In the genomic region with DNA sequence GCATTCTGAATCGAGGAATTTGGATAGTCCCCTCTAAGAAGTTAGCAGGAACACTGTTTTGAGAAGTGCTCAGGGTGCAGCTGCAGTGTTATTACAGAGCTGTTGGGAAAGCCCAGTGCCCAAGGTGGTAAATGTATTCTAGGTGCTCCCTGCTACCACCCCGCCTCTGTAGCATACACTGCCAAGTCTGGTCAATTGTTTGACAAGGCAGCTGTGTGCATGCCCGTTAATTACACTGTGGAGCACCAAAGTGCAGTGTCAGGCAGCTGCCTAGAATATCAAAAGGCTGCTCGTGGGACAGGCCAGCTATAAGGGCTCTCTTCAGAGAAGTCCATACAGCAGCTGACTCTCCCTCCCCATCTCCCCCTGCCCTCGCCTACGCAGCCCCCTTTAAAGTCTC, we compare ENCODE assay signal across 13 cellular contexts.
DNase-seq lines count a peak whose midpoint lies in the region; ATAC-seq, FAIRE-seq and TF ChIP-seq lines count a peak whose summit lies in the region.
"Had no signal": no experiment of that assay in that cellular context is flagged by ENCODE, and none has a peak within 500 bp of the region (broad histone marks: within the 10 kb centered on the region; RNA-seq: fewer than 3 reads in every experiment).

No MANE protein-coding gene starts in this region.

- H3K36me3 Mint-ChIP-seq in naive thymus-derived CD8-positive, alpha-beta T cell = no peaks in the 10 kb centered on the region
- H3K36me3 Mint-ChIP-seq in CD8-positive, alpha-beta T cell = no peaks in the 10 kb centered on the region

- in situ Hi-C loops in brain microvascular endothelial cell (cut with HindIII; ENCODE audit: low pct_ligation_motif_present, low sequenced_read_pairs) = no loop called here

- H3K27ac ChIP-seq in endothelial cell of umbilical vein (ENCODE audit: insufficient read depth, low read depth, low read length) (peak overlapping the region; percentile 98), aorta (ENCODE audit: low read depth in 1 of 2, low read length in 2 of 2) (no peak overlapping the region), brain microvascular endothelial cell (no peak overlapping the region)
- H3K27ac ChIP-seq in CD8-positive, alpha-beta T cell (ENCODE audit: low read depth, low read length) = no peak overlapping the region
- H3K27ac ChIP-seq: skin epidermis had no signal

- H3K9me1 ChIP-seq in endothelial cell of umbilical vein (replicated peaks; ENCODE audit: control insufficient read depth, extremely low read depth, insufficient read depth, low read length) = no peaks in the 10 kb centered on the region

- TF ChIP-seq CTCF in endothelial cell of umbilical vein (IDR thresholded peaks at IDR 0.05; ENCODE audit: extremely low read depth in 1 of 2, insufficient read depth in 1 of 2, low read depth in 1 of 2, low read length in 2 of 2) = no peak
- no peak for TF ChIP-seq CTCF in brain microvascular endothelial cell (IDR thresholded peaks at IDR 0.05; ENCODE audit: low read depth, low read length, missing control alignments)
- no peak for TF ChIP-seq CTCF in CD8-positive, alpha-beta T cell (IDR thresholded peaks at IDR 0.05)

- H3K27me3 ChIP-seq in endothelial cell of umbilical vein (ENCODE audit: control insufficient read depth in 2 of 2, insufficient read depth in 2 of 2, low read length in 2 of 2) (no peaks in the 10 kb centered on the region), aorta (ENCODE audit: control insufficient read depth in 1 of 2, insufficient read depth in 2 of 2, low read length in 1 of 2) (no peaks in the 10 kb centered on the region), brain microvascular endothelial cell (replicated peaks) (no peaks in the 10 kb centered on the region)
- no peaks in the 10 kb centered on the region for H3K27me3 ChIP-seq in CD8-positive, alpha-beta T cell (ENCODE audit: insufficient read depth, low read length)

- H3K4me1 ChIP-seq in endothelial cell of umbilical vein (ENCODE audit: control insufficient read depth, extremely low read depth, insufficient read depth, low read length) (peaks cover 26% of the 10 kb centered on the region), aorta (ENCODE audit: control insufficient read depth in 1 of 2, insufficient read depth in 2 of 2, low read length in 2 of 2) (no peaks in the 10 kb centered on the region)
- no peaks in the 10 kb centered on the region for H3K4me1 ChIP-seq in CD8-positive, alpha-beta T cell (ENCODE audit: insufficient read depth, low read length)
- H3K4me1 ChIP-seq: Caco-2 had no signal

- H3K9me3 Mint-ChIP-seq in naive thymus-derived CD8-positive, alpha-beta T cell = no peaks in the 10 kb centered on the region
- H3K9me3 Mint-ChIP-seq in CD8-positive, alpha-beta T cell = no peaks in the 10 kb centered on the region
- H3K9me3 Mint-ChIP-seq: HFFc6 had no signal

- POLR2A ChIA-PET in endothelial cell of umbilical vein (lab: Charles Lee) = interaction anchor here (0.7 kb wide), 1 partner anchor 8 kb away, joined by 4 read pairs; no protein-coding TSS in a partner anchor
- POLR2A ChIA-PET in naive thymus-derived CD8-positive, alpha-beta T cell (lab: Charles Lee) = no interaction called here
- POLR2A ChIA-PET in CD8-positive, alpha-beta T cell (lab: Charles Lee) = no interaction called here

- dilution Hi-C loops in endothelial cell of umbilical vein (cut with MboI; ENCODE audit: extremely low pct_ligation_motif_present, low sequenced_read_pairs) = no loop called here

- intact Hi-C loops in endothelial cell of umbilical vein (cut with micrococcal nuclease) (loop anchor here (1.0 to 5.0 kb wide), 4 partner anchors 9 to 141 kb away; a partner anchor contains a TSS), aorta (cut with DNase I) (no loop called here)
- intact Hi-C loops in CD8-positive, alpha-beta T cell (cut with DNase I, micrococcal nuclease) = no loop called here

- no peak for FAIRE-seq in endothelial cell of umbilical vein (lab: Jason Lieb, UNC)

- 40 to 63% methylated on average over 6 of the region's 6 CpGs for WGBS in aorta, 2 donors

- H2AFZ ChIP-seq in endothelial cell of umbilical vein (ENCODE audit: low read depth, low read length) = peak overlapping the region; percentile 42

- H3K4me1 Mint-ChIP-seq in naive thymus-derived CD8-positive, alpha-beta T cell = peaks cover 0 to 8% (median 2%) of the 10 kb centered on the region in 4 donors
- peaks cover 6% of the 10 kb centered on the region for H3K4me1 Mint-ChIP-seq in CD8-positive, alpha-beta T cell (ENCODE audit: low read depth)

- H3K9me3 ChIP-seq in endothelial cell of umbilical vein (replicated peaks; ENCODE audit: control insufficient read depth, insufficient read depth, low read length) = no peaks in the 10 kb centered on the region
- no peaks in the 10 kb centered on the region for H3K9me3 ChIP-seq in aorta (ENCODE audit: control insufficient read depth, low read length)
- no peaks in the 10 kb centered on the region for H3K9me3 ChIP-seq in CD8-positive, alpha-beta T cell (ENCODE audit: low read length)
- H3K9me3 ChIP-seq: Caco-2 had no signal

- peaks cover 0 to 3% (median 0%) of the 10 kb centered on the region in 5 donors for H3K27me3 Mint-ChIP-seq in naive thymus-derived CD8-positive, alpha-beta T cell
- peaks cover 2% of the 10 kb centered on the region for H3K27me3 Mint-ChIP-seq in CD8-positive, alpha-beta T cell (ENCODE audit: low read depth)

- H4K20me1 ChIP-seq in endothelial cell of umbilical vein (replicated peaks; ENCODE audit: control insufficient read depth, extremely low read depth, insufficient read depth, low read length) = no peaks in the 10 kb centered on the region

- H3K27ac Mint-ChIP-seq in naive thymus-derived CD8-positive, alpha-beta T cell = no peak overlapping the region
- H3K27ac Mint-ChIP-seq in CD8-positive, alpha-beta T cell = no peak overlapping the region
- H3K27ac Mint-ChIP-seq: HFFc6 had no signal

- H3K36me3 ChIP-seq in endothelial cell of umbilical vein (ENCODE audit: control insufficient read depth in 2 of 2, extremely low read depth in 1 of 2, insufficient read depth in 2 of 2, low read length in 2 of 2) (no peaks in the 10 kb centered on the region), aorta (ENCODE audit: control insufficient read depth in 1 of 2, insufficient read depth in 2 of 2, low read length in 1 of 2) (no peaks in the 10 kb centered on the region), brain microvascular endothelial cell (replicated peaks) (no peaks in the 10 kb centered on the region)
- H3K36me3 ChIP-seq in CD8-positive, alpha-beta T cell (ENCODE audit: insufficient read depth, low read length) = no peaks in the 10 kb centered on the region

- DNase-seq in NCI-H1417 treated with DMSO at 0.1 percent for 48 hours (lab: John Stamatoyannopoulos, UW) (peak; percentile 27), NCI-H774 (lab: John Stamatoyannopoulos, UW) (peak; percentile 86), endothelial cell of umbilical vein (ENCODE audit: low read depth, low spot score) (no peak), aorta (no peak), brain microvascular endothelial cell (no peak)
- no peak for DNase-seq in naive thymus-derived CD8-positive, alpha-beta T cell
- DNase-seq in CD8-positive, alpha-beta T cell = no peak
- DNase-seq: activated CD4-positive, alpha-beta T cell treated with anti-CD3 and anti-CD28 coated beads for 1 hour; activated T-cell treated with anti-CD3 and anti-CD28 coated beads, Interleukin-2, amount 50 U/mL, for 1 hour; Caco-2; HFFc6; mammary epithelial cell had no signal

- CTCF ChIA-PET in endothelial cell of umbilical vein (lab: Charles Lee) = interaction anchor here (1.5 kb wide), 1 partner anchor 9 kb away, joined by 4 read pairs; no protein-coding TSS in a partner anchor
- CTCF ChIA-PET in CD8-positive, alpha-beta T cell (lab: Charles Lee) = interaction anchor here (0.6 kb wide), 1 partner anchor 9 kb away, joined by 3 read pairs; no protein-coding TSS in a partner anchor

- ATAC-seq in aorta (ENCODE audit: low FRiP score) = peak; percentile 26
- no peak for ATAC-seq in naive thymus-derived CD8-positive, alpha-beta T cell
- ATAC-seq in CD8-positive, alpha-beta T cell = no peak

- H3K79me2 ChIP-seq in endothelial cell of umbilical vein (ENCODE audit: control insufficient read depth, insufficient read depth, low read length) = no peaks in the 10 kb centered on the region

- peak overlapping the region; percentile 52 for H3K4me2 ChIP-seq in endothelial cell of umbilical vein (ENCODE audit: insufficient read depth, low read length)

- TF ChIP-seq POLR2A in endothelial cell of umbilical vein (IDR thresholded peaks at IDR 0.05; ENCODE audit: low read depth, low read length) = no peak

- H3K9ac ChIP-seq in endothelial cell of umbilical vein (replicated peaks; ENCODE audit: extremely low read depth, insufficient read depth, low read length) = peak overlapping the region; percentile 63

- H3K4me3 ChIP-seq in endothelial cell of umbilical vein (replicated peaks in 1 of 3; ENCODE audit: insufficient read depth in 1 of 3, low read depth in 1 of 3, low read length in 3 of 3) = peak overlapping the region in 1 of 3 experiments; percentile 26
- no peak overlapping the region for H3K4me3 ChIP-seq in aorta (ENCODE audit: low read length in 2 of 2)
- no peak overlapping the region for H3K4me3 ChIP-seq in brain microvascular endothelial cell (ENCODE audit: low read depth, low read length)
- H3K4me3 ChIP-seq in CD8-positive, alpha-beta T cell (ENCODE audit: low read depth, low read length) = no peak overlapping the region
- H3K4me3 ChIP-seq: skin epidermis had no signal

- BruUV-seq in endothelial cell of umbilical vein (replicated peaks; lab: Mats Ljungman, UMichigan) = TSS peak; percentile 73

- no peak overlapping the region for H3K4me3 Mint-ChIP-seq in naive thymus-derived CD8-positive, alpha-beta T cell
- no peak overlapping the region for H3K4me3 Mint-ChIP-seq in CD8-positive, alpha-beta T cell
- H3K4me3 Mint-ChIP-seq: HFFc6 had no signal

TF ChIP-seq in endothelial cell of umbilical vein, 7 proteins besides CTCF, POLR2A, EP300 and RAD21:
- TF ChIP-seq JUN (IDR thresholded peaks at IDR 0.05; ENCODE audit: borderline replicate concordance, insufficient read depth, insufficient read length, low read depth) (no peak), MYC (IDR thresholded peaks at IDR 0.05; ENCODE audit: low read depth, low read length) (no peak), POLR2AphosphoS5 (IDR thresholded peaks at IDR 0.05; ENCODE audit: insufficient read depth, low read depth, low read length) (no peak), GATA2 (IDR thresholded peaks at IDR 0.05; ENCODE audit: insufficient read depth, insufficient read length, low read depth, low read length) (no peak), EZH2 (IDR thresholded peaks at IDR 0.05; ENCODE audit: borderline replicate concordance, low read depth, low read length, severe bottlenecking) (no peak), FOS (IDR thresholded peaks at IDR 0.05; ENCODE audit: borderline replicate concordance, insufficient read depth, low read length) (no peak)
- TF ChIP-seq, protein P1, sequence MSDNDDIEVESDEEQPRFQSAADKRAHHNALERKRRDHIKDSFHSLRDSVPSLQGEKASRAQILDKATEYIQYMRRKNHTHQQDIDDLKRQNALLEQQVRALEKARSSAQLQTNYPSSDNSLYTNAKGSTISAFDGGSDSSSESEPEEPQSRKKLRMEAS (IDR thresholded peaks at IDR 0.05; ENCODE audit: insufficient read depth, insufficient read length) = no peak
TF ChIP-seq in endothelial cell of umbilical vein: peak in this region for 0.

Comparison
In these comparisons a context has a peak if more than half of its experiments do, and no peak if none do; other contexts are left out.
1. DNase-seq: peak in NCI-H1417 treated with DMSO at 0.1 percent for 48 hours (single experiment) and NCI-H774 (single experiment); none in endothelial cell of umbilical vein (single experiment), aorta (0 of 2), brain microvascular endothelial cell (single experiment), naive thymus-derived CD8-positive, alpha-beta T cell (0 of 10) and CD8-positive, alpha-beta T cell (0 of 7).